In genomic region chr20:58829531-58829941, GRCh38 we compare ENCODE assay signal across 1 cellular context.
TF ChIP-seq lines count a peak whose summit lies in the region.

No MANE protein-coding gene starts in this region.

TF ChIP-seq in WTC11, 78 proteins besides CTCF, POLR2A, EP300 and RAD21 (continued from another document):
- TF ChIP-seq ZNF425 (CRISPR knock-in tag; conservative IDR thresholded peaks at IDR 0.05), result no peak
